ENCODE assay signal across 8 cellular contexts in the genomic region with DNA sequence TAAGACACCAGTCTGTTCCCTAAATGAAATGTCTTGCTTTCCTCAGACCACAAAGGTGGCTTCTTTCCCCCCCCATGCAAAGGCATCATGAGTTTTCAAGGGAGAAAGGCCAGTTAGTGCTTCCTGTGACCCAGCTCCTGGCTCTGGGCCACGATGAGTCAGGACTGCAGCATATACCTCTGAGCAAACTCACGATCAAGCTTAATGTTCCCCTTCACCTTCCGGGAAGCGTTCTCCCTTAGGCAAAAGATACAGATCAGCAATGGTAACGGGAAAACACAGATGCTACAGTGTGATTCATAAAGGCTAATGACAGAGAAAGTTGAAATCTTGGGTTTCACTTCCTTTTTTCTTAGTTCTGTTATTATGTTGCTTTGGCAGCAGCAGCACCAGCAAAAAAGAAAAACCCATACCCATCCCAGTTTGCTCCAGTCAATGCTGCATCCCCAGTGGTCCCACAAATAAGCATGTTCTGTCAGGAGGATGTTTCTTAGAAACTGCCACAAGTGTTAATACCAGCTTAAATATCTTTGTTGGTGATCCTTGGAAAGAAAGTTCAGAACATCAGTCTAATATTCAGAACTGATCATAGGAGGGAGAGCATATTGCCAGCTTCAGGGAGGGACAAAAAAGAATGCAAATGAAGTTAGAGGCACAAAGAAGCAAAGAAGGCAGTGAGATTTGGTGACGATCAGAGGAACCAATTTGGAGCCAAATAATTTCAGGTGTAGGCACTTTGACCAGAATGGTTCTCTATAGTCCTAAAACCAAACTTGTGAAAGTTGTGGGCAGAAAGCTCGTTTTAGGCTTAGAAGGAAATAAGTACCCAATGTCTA.
DNase-seq lines count a peak whose midpoint lies in the region; ATAC-seq and TF ChIP-seq lines count a peak whose summit lies in the region.

No MANE protein-coding gene starts in this region.

- ATAC-seq in GM18909 (IDR thresholded peaks at IDR 0.05; ENCODE audit: poor library complexity, unreplicated experiment) (peak; percentile 97), HG03103 (IDR thresholded peaks at IDR 0.05; ENCODE audit: low read depth, unreplicated experiment) (peak; percentile 84)

- H3K4me3 ChIP-seq in AG09309 (ENCODE audit: control insufficient read depth, low read depth, low read length), result no peak overlapping the region

- no peak for TF ChIP-seq CTCF in AG09309 (IDR thresholded peaks at IDR 0.05; ENCODE audit: control insufficient read depth, insufficient read depth, low read depth, low read length, missing control alignments)

- DNase-seq in AG09309 (ENCODE audit: low read depth), result peak; percentile 42
- peak; percentile 67 for DNase-seq in SIG-M5 (lab: John Stamatoyannopoulos, UW)
- peak; percentile 56 for DNase-seq in fibroblast of the conjunctiva (ENCODE audit: low read depth)
- peak; percentile 33 to 64 for DNase-seq in stimulated activated CD4-positive, alpha-beta T cell treated with anti-CD3 and anti-CD28 coated beads, Interleukin-2, amount 100 ng/mL, for 24 hours
- no peak for DNase-seq in middle frontal gyrus (ENCODE audit: extremely low spot score, low spot score)
- DNase-seq in NCI-H187 (lab: John Stamatoyannopoulos, UW), result no peak

Comparison
In these comparisons a context has a peak if more than half of its experiments do, and no peak if none do; other contexts are left out.
1. DNase-seq: peak in AG09309 (single experiment), SIG-M5 (single experiment), fibroblast of the conjunctiva (single experiment) and stimulated activated CD4-positive, alpha-beta T cell treated with anti-CD3 and anti-CD28 coated beads, Interleukin-2, amount 100 ng/mL, for 24 hours (2 of 2); none in middle frontal gyrus (single experiment) and NCI-H187 (0 of 2).